Comparison of ENCODE assay signal across 24 cellular contexts in genomic region chr7:6276911-6277408, GRCh38. TPM values are rescaled to one million over a fixed set of nuclear protein-coding genes. Genes with fewer than 3 reads are reported as not detected.
DNase-seq lines count a peak whose midpoint lies in the region; ATAC-seq and TF ChIP-seq lines count a peak whose summit lies in the region.
"Had no signal": no experiment of that assay in that cellular context is flagged by ENCODE, and none has a peak within 500 bp of the region (broad histone marks: within the 10 kb centered on the region; RNA-seq: fewer than 3 reads in every experiment).

No MANE protein-coding gene starts in this region.

- H4K12ac ChIP-seq in trophoblast cell (ENCODE audit: low read depth, low read length), result no peak overlapping the region

- no peak overlapping the region for H3K23ac ChIP-seq in trophoblast cell (ENCODE audit: low read length)

- H3K27me3 ChIP-seq in SK-N-SH (ENCODE audit: insufficient read depth), result no peaks in the 10 kb centered on the region
- no peaks in the 10 kb centered on the region for H3K27me3 ChIP-seq in fibroblast of lung (ENCODE audit: control insufficient read depth, insufficient read depth, low read length)
- no peaks in the 10 kb centered on the region for H3K27me3 ChIP-seq in trophoblast cell (ENCODE audit: insufficient read depth, low read length)

- DNase-seq in EH (ENCODE audit: low read depth) (peak; percentile 57), SK-N-SH (peak; percentile 40), fibroblast of lung (ENCODE audit: low read depth in 2 of 2) (peak; percentile 15 to 58), trophoblast cell (peak; percentile 31 to 96), NCI-H2196 treated with DMSO at 0.1 percent for 48 hours (lab: John Stamatoyannopoulos, UW; ENCODE audit: unreplicated experiment) (no peak), DMS79 treated with DMSO at 0.1 percent for 48 hours (lab: John Stamatoyannopoulos, UW) (no peak), SIG-M5 (lab: John Stamatoyannopoulos, UW) (no peak)
- no peak for DNase-seq in activated T-cell treated with anti-CD3 and anti-CD28 coated beads, Interleukin-2, amount 50 U/mL, for 72 hours
- DNase-seq: activated CD4-positive, alpha-beta memory T cell treated with anti-CD3 and anti-CD28 coated beads for 36 hours; activated effector memory CD4-positive, alpha-beta T cell treated with anti-CD3 and anti-CD28 coated beads, Interleukin-2, amount 50 U/mL, for 16 hours; activated naive CD8-positive, alpha-beta T cell treated with anti-CD3 and anti-CD28 coated beads, Interleukin-2, amount 10 ng/mL, durations not matched to agents 7 days and 5 days; activated T-cell treated with anti-CD3 and anti-CD28 coated beads for 4 hours; C1 segment of cervical spinal cord; Caco-2; effector memory CD4-positive, alpha-beta T cell; HCEC 1CT; islet precursor cell; NCI-H1092 treated with DMSO at 0.1 percent for 48 hours; NCI-H187 treated with DMSO at 0.1 percent for 48 hours; stimulated activated CD4-positive, alpha-beta T cell treated with anti-CD3 and anti-CD28 coated beads, Interleukin-4, amount 100 ng/mL, for 24 hours; stimulated activated naive B cell treated with anti-CD40 and anti-IgM and Interleukin-4, amounts not matched to agents 10 μg/mL and 1 μg/mL and 100 μg/mL, for 72 hours; T1000 had no signal

- no peaks in the 10 kb centered on the region for H3K9me2 ChIP-seq in SK-N-SH

- TF ChIP-seq CTCF in SK-N-SH (IDR thresholded peaks at IDR 0.05), result no peak
- TF ChIP-seq CTCF in fibroblast of lung (conservative IDR thresholded peaks at IDR 0.05 in 1 of 2, IDR thresholded peaks at IDR 0.05 in 1 of 2; ENCODE audit: low read depth in 1 of 2, low read length in 2 of 2), result no peak

- H3K4ac ChIP-seq in trophoblast cell (ENCODE audit: low read depth, low read length), result no peak overlapping the region

- H3K27ac Mint-ChIP-seq in activated T-cell treated with anti-CD3 and anti-CD28 coated beads, Interleukin-2, amount 50 U/mL, for 72 hours, result no peak overlapping the region
- H3K27ac Mint-ChIP-seq: activated CD4-positive, alpha-beta memory T cell treated with anti-CD3 and anti-CD28 coated beads for 36 hours; activated naive CD8-positive, alpha-beta T cell treated with anti-CD3 and anti-CD28 coated beads, Interleukin-2, amount 10 ng/mL, durations not matched to agents 7 days and 5 days; neural progenitor cell; stimulated activated naive B cell treated with anti-CD40 and anti-IgM and Interleukin-4, amounts not matched to agents 10 μg/mL and 1 μg/mL and 100 μg/mL, for 72 hours had no signal

- peak overlapping the region; percentile 33 for H2BK5ac ChIP-seq in trophoblast cell (ENCODE audit: low read depth, low read length, poor library complexity)

- H4K20me1 ChIP-seq in SK-N-SH (ENCODE audit: insufficient read depth) (no peaks in the 10 kb centered on the region), fibroblast of lung (ENCODE audit: control insufficient read depth, extremely low read depth, insufficient read depth, low read length) (no peaks in the 10 kb centered on the region)

- H3K9me3 ChIP-seq in SK-N-SH (no peaks in the 10 kb centered on the region), fibroblast of lung (ENCODE audit: control insufficient read depth, insufficient read depth, low read depth, low read length) (no peaks in the 10 kb centered on the region), trophoblast cell (ENCODE audit: insufficient read depth, low read depth, low read length) (no peaks in the 10 kb centered on the region)
- H3K9me3 ChIP-seq: Caco-2 had no signal

- H3K9ac ChIP-seq in SK-N-SH (no peak overlapping the region), fibroblast of lung (ENCODE audit: insufficient read depth, low read length) (no peak overlapping the region), trophoblast cell (ENCODE audit: low read length) (peak overlapping the region; percentile 8)
- H3K9ac ChIP-seq: neural progenitor cell had no signal

- 68% methylated on average over 9 of the region's 9 CpGs for WGBS in SK-N-SH (ENCODE audit: low lambda C conversion rate)
- WGBS in trophoblast cell (ENCODE audit: extremely low coverage, insufficient coverage, insufficient read length), result no CpG with 5 or more reads among the region's 9 CpGs

- H3K4me3 ChIP-seq in SK-N-SH (ENCODE audit: low read depth in 2 of 2, low read length in 1 of 2) (no peak overlapping the region), fibroblast of lung (replicated peaks in 1 of 4; ENCODE audit: control extremely low read depth in 1 of 4, insufficient read depth in 1 of 4, low read depth in 3 of 4, low read length in 4 of 4) (no peak overlapping the region), trophoblast cell (ENCODE audit: low read depth, low read length) (no peak overlapping the region)
- H3K4me3 ChIP-seq: neural progenitor cell had no signal

- no peak overlapping the region for H3K18ac ChIP-seq in trophoblast cell (ENCODE audit: low read length)

- H3K4me2 ChIP-seq in SK-N-SH, result no peak overlapping the region
- no peak overlapping the region for H3K4me2 ChIP-seq in fibroblast of lung (ENCODE audit: extremely low read depth, insufficient read depth, low read length)
- peak overlapping the region; percentile 13 for H3K4me2 ChIP-seq in trophoblast cell (ENCODE audit: low read length)
- H3K4me2 ChIP-seq: neural progenitor cell had no signal

- peak overlapping the region; percentile 48 for H4K91ac ChIP-seq in trophoblast cell (ENCODE audit: low read depth, low read length)

- CTCF ChIA-PET in SK-N-SH (lab: Yijun Ruan, JAX), result interaction anchor here (1.4 to 1.6 kb wide), 3 partner anchors 46 to 117 kb away, joined by 4 to 8 read pairs (median 4); no protein-coding TSS in a partner anchor

- TF ChIP-seq RAD21 in SK-N-SH (IDR thresholded peaks at IDR 0.05; ENCODE audit: low read length), result no peak

- peak overlapping the region; percentile 56 for H4K8ac ChIP-seq in trophoblast cell (ENCODE audit: low read depth, low read length)

- H3K36me3 ChIP-seq in SK-N-SH (replicated peaks in 1 of 2; ENCODE audit: control insufficient read depth in 1 of 2, insufficient read depth in 2 of 2, low read length in 1 of 2), result no peaks in the 10 kb centered on the region
- H3K36me3 ChIP-seq in fibroblast of lung (ENCODE audit: control insufficient read depth, insufficient read depth, low read length), result no peaks in the 10 kb centered on the region
- H3K36me3 ChIP-seq in trophoblast cell (ENCODE audit: control insufficient read depth in 1 of 2, insufficient read depth in 2 of 2, low read length in 2 of 2), result no peaks in the 10 kb centered on the region
- H3K36me3 ChIP-seq: neural progenitor cell had no signal

- no peak for TF ChIP-seq EP300 in SK-N-SH (IDR thresholded peaks at IDR 0.05; ENCODE audit: borderline replicate concordance in 1 of 2, low read depth in 1 of 2, low read length in 1 of 2)

- no peak overlapping the region for H3K27ac ChIP-seq in SK-N-SH (ENCODE audit: low read depth in 2 of 2, low read length in 1 of 2)
- H3K27ac ChIP-seq in fibroblast of lung (ENCODE audit: insufficient read depth, low read length), result no peak overlapping the region
- H3K27ac ChIP-seq in trophoblast cell (ENCODE audit: low read depth, low read length), result no peak overlapping the region
- H3K27ac ChIP-seq: neural progenitor cell had no signal

- H3K4me1 Mint-ChIP-seq in activated T-cell treated with anti-CD3 and anti-CD28 coated beads, Interleukin-2, amount 50 U/mL, for 72 hours (ENCODE audit: low read depth), result peaks cover 8% of the 10 kb centered on the region

- peaks cover 5% of the 10 kb centered on the region for H3K79me1 ChIP-seq in trophoblast cell (ENCODE audit: low read length)

- peaks cover 24% of the 10 kb centered on the region for H3K27me3 Mint-ChIP-seq in activated T-cell treated with anti-CD3 and anti-CD28 coated beads, Interleukin-2, amount 50 U/mL, for 72 hours (ENCODE audit: low read depth)

- H3K4me1 ChIP-seq in SK-N-SH (ENCODE audit: control insufficient read depth in 1 of 2, insufficient read depth in 2 of 2, low read depth in 1 of 2, low read length in 1 of 2), result peaks cover 12% of the 10 kb centered on the region in 2 experiments; a peak in 1 of 4 replicates
- peaks cover 8% of the 10 kb centered on the region for H3K4me1 ChIP-seq in fibroblast of lung (ENCODE audit: control insufficient read depth, extremely low read depth, insufficient read depth, low read length)
- peaks cover 8 to 10% of the 10 kb centered on the region in 2 experiments for H3K4me1 ChIP-seq in trophoblast cell (ENCODE audit: control insufficient read depth in 1 of 2, insufficient read depth in 2 of 2, low read length in 2 of 2)
- H3K4me1 ChIP-seq: neural progenitor cell had no signal

- H3K14ac ChIP-seq in trophoblast cell (ENCODE audit: low read length), result no peak overlapping the region

- peak overlapping the region; percentile 46 for H2BK120ac ChIP-seq in trophoblast cell (ENCODE audit: insufficient read depth, low read length, poor library complexity)

- POLR2A ChIA-PET in SK-N-SH (lab: Yijun Ruan, JAX), result no interaction called here

- H2AFZ ChIP-seq in SK-N-SH (ENCODE audit: low read depth) (peak overlapping the region; percentile 26), fibroblast of lung (ENCODE audit: low read length) (no peak overlapping the region), trophoblast cell (ENCODE audit: insufficient read depth, low read length, poor library complexity) (no peak overlapping the region)
- H2AFZ ChIP-seq: neural progenitor cell had no signal

- no peak overlapping the region for H2AK5ac ChIP-seq in trophoblast cell (ENCODE audit: low read length)

- no peak overlapping the region for H3K4me3 Mint-ChIP-seq in activated T-cell treated with anti-CD3 and anti-CD28 coated beads, Interleukin-2, amount 50 U/mL, for 72 hours
- H3K4me3 Mint-ChIP-seq: activated CD4-positive, alpha-beta memory T cell treated with anti-CD3 and anti-CD28 coated beads for 36 hours; activated naive CD8-positive, alpha-beta T cell treated with anti-CD3 and anti-CD28 coated beads, Interleukin-2, amount 10 ng/mL, durations not matched to agents 7 days and 5 days; neural progenitor cell; stimulated activated naive B cell treated with anti-CD40 and anti-IgM and Interleukin-4, amounts not matched to agents 10 μg/mL and 1 μg/mL and 100 μg/mL, for 72 hours had no signal

- H3K9me3 Mint-ChIP-seq in activated T-cell treated with anti-CD3 and anti-CD28 coated beads, Interleukin-2, amount 50 U/mL, for 72 hours, result no peaks in the 10 kb centered on the region
- H3K9me3 Mint-ChIP-seq: activated CD4-positive, alpha-beta memory T cell treated with anti-CD3 and anti-CD28 coated beads for 36 hours; activated naive CD8-positive, alpha-beta T cell treated with anti-CD3 and anti-CD28 coated beads, Interleukin-2, amount 10 ng/mL, durations not matched to agents 7 days and 5 days; neural progenitor cell; stimulated activated naive B cell treated with anti-CD40 and anti-IgM and Interleukin-4, amounts not matched to agents 10 μg/mL and 1 μg/mL and 100 μg/mL, for 72 hours had no signal

- peaks cover 11% of the 10 kb centered on the region for H3F3A ChIP-seq in SK-N-SH (replicated peaks; ENCODE audit: insufficient read depth)

- no peak for ATAC-seq in activated T-cell treated with anti-CD3 and anti-CD28 coated beads, Interleukin-2, amount 50 U/mL, for 72 hours (replicated peaks in 1 of 2)
- ATAC-seq: esophagus mucosa; stimulated activated naive B cell treated with anti-CD40 and anti-IgM and Interleukin-4, amounts not matched to agents 10 μg/mL and 1 μg/mL and 100 μg/mL, for 72 hours had no signal

- no peaks in the 10 kb centered on the region for H3K36me3 Mint-ChIP-seq in activated T-cell treated with anti-CD3 and anti-CD28 coated beads, Interleukin-2, amount 50 U/mL, for 72 hours (ENCODE audit: insufficient read depth in 2 of 2)
- H3K36me3 Mint-ChIP-seq: activated CD4-positive, alpha-beta memory T cell treated with anti-CD3 and anti-CD28 coated beads for 36 hours; activated naive CD8-positive, alpha-beta T cell treated with anti-CD3 and anti-CD28 coated beads, Interleukin-2, amount 10 ng/mL, durations not matched to agents 7 days and 5 days; neural progenitor cell; stimulated activated naive B cell treated with anti-CD40 and anti-IgM and Interleukin-4, amounts not matched to agents 10 μg/mL and 1 μg/mL and 100 μg/mL, for 72 hours had no signal

- H2BK12ac ChIP-seq in trophoblast cell (ENCODE audit: low read length), result peak overlapping the region; percentile 79

- H3K79me2 ChIP-seq in SK-N-SH (ENCODE audit: insufficient read depth) (peaks cover 2% of the 10 kb centered on the region; the same call in 1 of the 2 replicates), fibroblast of lung (ENCODE audit: control insufficient read depth, insufficient read depth, low read length) (peaks cover 1% of the 10 kb centered on the region), trophoblast cell (ENCODE audit: control insufficient read depth, insufficient read depth, low read length, poor library complexity) (peaks cover 1% of the 10 kb centered on the region)

RNA-seq across cellular contexts. Expression of gene CYTH3, which starts 4.5 kb away (rescaled TPM):
- polyA plus RNA-seq in SK-N-SH (2012; rRNA removed) (55.1 and 56.8 TPM in 2 replicates), fibroblast of lung (38.6 and 73.3 TPM in 2 replicates)
- 28.3 and 39.7 TPM in 2 replicates for polyA plus RNA-seq in SK-N-SH (2012; cell fraction: cytosol; rRNA removed)
- 98.4 and 108 TPM in 2 replicates for polyA plus RNA-seq in SK-N-SH (2012; cell fraction: nucleus; rRNA removed)
- 24.4 and 39.1 TPM in 2 replicates for total RNA-seq in fibroblast of lung
- 26.6 and 66.0 TPM in 2 replicates for polyA plus RNA-seq in fibroblast of lung (2012)
- polyA minus RNA-seq in fibroblast of lung (ENCODE audit: low replicate concordance), result 44.2 and 57.2 TPM in 2 replicates
- 35.4 and 38.4 TPM in 2 replicates for polyA plus RNA-seq in trophoblast cell (2013)
- total RNA-seq in activated T-cell treated with anti-CD3 and anti-CD28 coated beads, Interleukin-2, amount 50 U/mL, for 72 hours, result 1 to 10 TPM; 1.4 to 2.0 TPM

Comparison
In these comparisons a context has a peak if more than half of its experiments do, and no peak if none do; other contexts are left out.
1. DNase-seq: peak in EH (single experiment), SK-N-SH (single experiment), fibroblast of lung (2 of 2) and trophoblast cell (2 of 2); none in NCI-H2196 treated with DMSO at 0.1 percent for 48 hours (single experiment), DMS79 treated with DMSO at 0.1 percent for 48 hours (single experiment), SIG-M5 (single experiment) and activated T-cell treated with anti-CD3 and anti-CD28 coated beads, Interleukin-2, amount 50 U/mL, for 72 hours (0 of 2).